14 cellular contexts compared by ENCODE assay signal in genomic region chr12:49043241-49043640, GRCh38. TPM values are rescaled to one million over a fixed set of nuclear protein-coding genes. Genes with fewer than 3 reads are reported as not detected.
DNase-seq lines count a peak whose midpoint lies in the region; ATAC-seq lines count a peak whose summit lies in the region.
"Had no signal": no experiment of that assay in that cellular context is flagged by ENCODE, and none has a peak within 500 bp of the region (broad histone marks: within the 10 kb centered on the region; RNA-seq: fewer than 3 reads in every experiment).

No MANE protein-coding gene starts in this region.

- no peak overlapping the region for H3K9ac ChIP-seq in trophoblast cell (ENCODE audit: low read length)
- H3K9ac ChIP-seq: GM23248 had no signal

- no peak overlapping the region for H3K18ac ChIP-seq in trophoblast cell (ENCODE audit: low read length)

- H3K4me3 ChIP-seq in CD4-positive, alpha-beta memory T cell (ENCODE audit: low read length in 2 of 2) = no peak overlapping the region
- H3K4me3 ChIP-seq in CD8-positive, alpha-beta memory T cell (ENCODE audit: low read length) = no peak overlapping the region
- no peak overlapping the region for H3K4me3 ChIP-seq in trophoblast cell (ENCODE audit: low read depth, low read length)
- H3K4me3 ChIP-seq: GM23248, PC-9 had no signal

- peaks cover 88% of the 10 kb centered on the region for H3K36me3 ChIP-seq in CD4-positive, alpha-beta memory T cell (ENCODE audit: insufficient read depth, low read length)
- H3K36me3 ChIP-seq in CD8-positive, alpha-beta memory T cell (ENCODE audit: insufficient read depth, low read length) = peaks cover 76% of the 10 kb centered on the region
- peaks cover 90 to 94% of the 10 kb centered on the region in 2 experiments for H3K36me3 ChIP-seq in trophoblast cell (ENCODE audit: control insufficient read depth in 1 of 2, insufficient read depth in 2 of 2, low read length in 2 of 2)

- DNase-seq in CD4-positive, alpha-beta memory T cell = no peak
- DNase-seq in CD8-positive, alpha-beta memory T cell = no peak
- DNase-seq in effector memory CD8-positive, alpha-beta T cell = no peak
- DNase-seq in naive thymus-derived CD8-positive, alpha-beta T cell = no peak
- no peak for DNase-seq in activated CD4-positive, alpha-beta T cell treated with anti-CD3 and anti-CD28 coated beads, Interleukin-2, amount 10 ng/mL, durations not matched to agents 7 days and 5 days
- no peak for DNase-seq in trophoblast cell
- DNase-seq in NCI-H187 (lab: John Stamatoyannopoulos, UW) = no peak
- DNase-seq: NCI-H1105, NCI-H446 treated with DMSO at 0.1 percent for 48 hours, SHP77 treated with DMSO at 0.1 percent for 48 hours had no signal

- H2AFZ ChIP-seq in trophoblast cell (ENCODE audit: insufficient read depth, low read length, poor library complexity) = no peak overlapping the region
- H2AFZ ChIP-seq: GM23248, PC-9 had no signal

- no peaks in the 10 kb centered on the region for H3K27me3 Mint-ChIP-seq in CD4-positive, alpha-beta memory T cell
- no peaks in the 10 kb centered on the region for H3K27me3 Mint-ChIP-seq in CD8-positive, alpha-beta memory T cell
- no peaks in the 10 kb centered on the region for H3K27me3 Mint-ChIP-seq in effector memory CD8-positive, alpha-beta T cell
- H3K27me3 Mint-ChIP-seq in naive thymus-derived CD8-positive, alpha-beta T cell = no peaks in the 10 kb centered on the region
- H3K27me3 Mint-ChIP-seq in activated CD4-positive, alpha-beta T cell treated with anti-CD3 and anti-CD28 coated beads, Interleukin-2, amount 10 ng/mL, durations not matched to agents 7 days and 5 days = no peaks in the 10 kb centered on the region

- no CpG with 5 or more reads among the region's 4 CpGs for WGBS in trophoblast cell (ENCODE audit: extremely low coverage, insufficient coverage, insufficient read length)

- H2BK120ac ChIP-seq in trophoblast cell (ENCODE audit: insufficient read depth, low read length, poor library complexity) = no peak overlapping the region

- no peak for ATAC-seq in effector memory CD8-positive, alpha-beta T cell (replicated peaks)
- ATAC-seq in naive thymus-derived CD8-positive, alpha-beta T cell = no peak

- POLR2A ChIA-PET in CD4-positive, alpha-beta memory T cell (lab: Charles Lee; ENCODE audit: partially characterized antibody) = interaction anchor here (0.7 to 1.4 kb wide), 4 partner anchors 11 to 47 kb away, joined by 3 read pairs; no protein-coding TSS in a partner anchor
- POLR2A ChIA-PET in CD8-positive, alpha-beta memory T cell (lab: Charles Lee) = no interaction called here
- POLR2A ChIA-PET in naive thymus-derived CD8-positive, alpha-beta T cell (lab: Charles Lee) = interaction anchor here (1.4 kb wide), 1 partner anchor 14 kb away, joined by 6 read pairs; no protein-coding TSS in a partner anchor
- POLR2A ChIA-PET in activated CD4-positive, alpha-beta T cell treated with anti-CD3 and anti-CD28 coated beads, Interleukin-2, amount 10 ng/mL, durations not matched to agents 7 days and 5 days (lab: Charles Lee) = interaction anchor here (0.6 kb wide), 1 partner anchor 126 kb away, joined by 3 read pairs; no protein-coding TSS in a partner anchor

- no peak overlapping the region for H3K27ac ChIP-seq in CD4-positive, alpha-beta memory T cell (ENCODE audit: low read depth, low read length)
- H3K27ac ChIP-seq in CD8-positive, alpha-beta memory T cell (ENCODE audit: low read depth, low read length) = no peak overlapping the region
- no peak overlapping the region for H3K27ac ChIP-seq in trophoblast cell (ENCODE audit: low read depth, low read length)
- H3K27ac ChIP-seq: GM23248, PC-9 had no signal

- CTCF ChIA-PET in CD4-positive, alpha-beta memory T cell (lab: Charles Lee; ENCODE audit: partially characterized antibody) = interaction anchor here (0.6 to 3.0 kb wide), 29 partner anchors 9 to 288 kb away, joined by 3 to 17 read pairs (median 4); partner anchors contain the start of genes DDN and WNT1
- CTCF ChIA-PET in CD8-positive, alpha-beta memory T cell (lab: Charles Lee) = interaction anchor here (0.7 to 3.0 kb wide), 20 partner anchors 10 to 190 kb away, joined by 3 to 18 read pairs (median 3); partner anchors contain the start of genes ARF3, DDN, FKBP11 and RHEBL1
- CTCF ChIA-PET in activated CD4-positive, alpha-beta T cell treated with anti-CD3 and anti-CD28 coated beads, Interleukin-2, amount 10 ng/mL, durations not matched to agents 7 days and 5 days (lab: Charles Lee) = interaction anchor here (0.9 to 2.9 kb wide), 17 partner anchors 10 to 155 kb away, joined by 3 to 15 read pairs (median 4); partner anchors contain the start of genes PRKAG1, RHEBL1 and WNT1

- H4K12ac ChIP-seq in trophoblast cell (ENCODE audit: low read depth, low read length) = no peak overlapping the region

- H3K27ac Mint-ChIP-seq in CD4-positive, alpha-beta memory T cell = peak overlapping the region; percentile 24 to 85 (median 74)
- H3K27ac Mint-ChIP-seq in CD8-positive, alpha-beta memory T cell = peak overlapping the region in 7 of 8 donors; percentile 62 to 97 (median 94)
- H3K27ac Mint-ChIP-seq in effector memory CD8-positive, alpha-beta T cell = peak overlapping the region; percentile 92 to 94
- peak overlapping the region in 7 of 10 donors; percentile 24 to 92 (median 86) for H3K27ac Mint-ChIP-seq in naive thymus-derived CD8-positive, alpha-beta T cell
- H3K27ac Mint-ChIP-seq in activated CD4-positive, alpha-beta T cell treated with anti-CD3 and anti-CD28 coated beads, Interleukin-2, amount 10 ng/mL, durations not matched to agents 7 days and 5 days = no peak overlapping the region

- peaks cover 3 to 10% (median 4%) of the 10 kb centered on the region in 4 donors for H3K4me1 Mint-ChIP-seq in CD4-positive, alpha-beta memory T cell
- peaks cover 8 to 16% (median 12%) of the 10 kb centered on the region in 3 donors for H3K4me1 Mint-ChIP-seq in CD8-positive, alpha-beta memory T cell
- peaks cover 13 to 18% of the 10 kb centered on the region in 2 donors for H3K4me1 Mint-ChIP-seq in effector memory CD8-positive, alpha-beta T cell (ENCODE audit: low read depth in 2 of 2)
- peaks cover 3 to 13% (median 7%) of the 10 kb centered on the region in 4 donors for H3K4me1 Mint-ChIP-seq in naive thymus-derived CD8-positive, alpha-beta T cell
- H3K4me1 Mint-ChIP-seq in activated CD4-positive, alpha-beta T cell treated with anti-CD3 and anti-CD28 coated beads, Interleukin-2, amount 10 ng/mL, durations not matched to agents 7 days and 5 days = peaks cover 3% of the 10 kb centered on the region

- H3K9me3 Mint-ChIP-seq in CD4-positive, alpha-beta memory T cell = no peaks in the 10 kb centered on the region
- H3K9me3 Mint-ChIP-seq in CD8-positive, alpha-beta memory T cell = no peaks in the 10 kb centered on the region
- no peaks in the 10 kb centered on the region for H3K9me3 Mint-ChIP-seq in effector memory CD8-positive, alpha-beta T cell
- no peaks in the 10 kb centered on the region for H3K9me3 Mint-ChIP-seq in naive thymus-derived CD8-positive, alpha-beta T cell
- no peaks in the 10 kb centered on the region for H3K9me3 Mint-ChIP-seq in activated CD4-positive, alpha-beta T cell treated with anti-CD3 and anti-CD28 coated beads, Interleukin-2, amount 10 ng/mL, durations not matched to agents 7 days and 5 days

- H3K9me3 ChIP-seq in CD4-positive, alpha-beta memory T cell (ENCODE audit: control insufficient read depth in 1 of 2, low read length in 2 of 2) = no peaks in the 10 kb centered on the region
- H3K9me3 ChIP-seq in CD8-positive, alpha-beta memory T cell (ENCODE audit: low read length) = no peaks in the 10 kb centered on the region
- no peaks in the 10 kb centered on the region for H3K9me3 ChIP-seq in trophoblast cell (ENCODE audit: insufficient read depth, low read depth, low read length)

- intact Hi-C loops in CD4-positive, alpha-beta memory T cell (cut with micrococcal nuclease) = no loop called here

- no peak overlapping the region for H3K4ac ChIP-seq in trophoblast cell (ENCODE audit: low read depth, low read length)

- H2AK5ac ChIP-seq in trophoblast cell (ENCODE audit: low read length) = no peak overlapping the region

- no peak overlapping the region for H4K91ac ChIP-seq in trophoblast cell (ENCODE audit: low read depth, low read length)

- no peaks in the 10 kb centered on the region for H3K79me1 ChIP-seq in trophoblast cell (ENCODE audit: low read length)

- H3K36me3 Mint-ChIP-seq in CD4-positive, alpha-beta memory T cell = peaks cover 43 to 86% of the 10 kb centered on the region in 2 donors
- H3K36me3 Mint-ChIP-seq in CD8-positive, alpha-beta memory T cell = peaks cover 13 to 96% (median 20%) of the 10 kb centered on the region in 3 donors
- peaks cover 90% of the 10 kb centered on the region for H3K36me3 Mint-ChIP-seq in effector memory CD8-positive, alpha-beta T cell (ENCODE audit: insufficient read depth)
- peaks cover 0 to 97% (median 13%) of the 10 kb centered on the region in 3 donors for H3K36me3 Mint-ChIP-seq in naive thymus-derived CD8-positive, alpha-beta T cell
- peaks cover 72% of the 10 kb centered on the region for H3K36me3 Mint-ChIP-seq in activated CD4-positive, alpha-beta T cell treated with anti-CD3 and anti-CD28 coated beads, Interleukin-2, amount 10 ng/mL, durations not matched to agents 7 days and 5 days (ENCODE audit: low read depth)

- no peak overlapping the region for H2BK5ac ChIP-seq in trophoblast cell (ENCODE audit: low read depth, low read length, poor library complexity)

- no peak overlapping the region for H3K14ac ChIP-seq in trophoblast cell (ENCODE audit: low read length)

- H3K79me2 ChIP-seq in trophoblast cell (ENCODE audit: control insufficient read depth, insufficient read depth, low read length, poor library complexity) = no peaks in the 10 kb centered on the region

- no peak overlapping the region for H3K4me2 ChIP-seq in trophoblast cell (ENCODE audit: low read length)
- H3K4me2 ChIP-seq: PC-9 had no signal

- H3K23ac ChIP-seq in trophoblast cell (ENCODE audit: low read length) = no peak overlapping the region

- no peaks in the 10 kb centered on the region for H3K27me3 ChIP-seq in CD4-positive, alpha-beta memory T cell (ENCODE audit: insufficient read depth, low read length)
- no peaks in the 10 kb centered on the region for H3K27me3 ChIP-seq in CD8-positive, alpha-beta memory T cell (ENCODE audit: insufficient read depth, low read length, poor library complexity, severe bottlenecking)
- no peaks in the 10 kb centered on the region for H3K27me3 ChIP-seq in trophoblast cell (ENCODE audit: insufficient read depth, low read length)

- H3K4me3 Mint-ChIP-seq in CD4-positive, alpha-beta memory T cell = no peak overlapping the region
- no peak overlapping the region for H3K4me3 Mint-ChIP-seq in CD8-positive, alpha-beta memory T cell
- H3K4me3 Mint-ChIP-seq in effector memory CD8-positive, alpha-beta T cell = peak overlapping the region in 1 of 2 donors; percentile 22
- H3K4me3 Mint-ChIP-seq in naive thymus-derived CD8-positive, alpha-beta T cell = no peak overlapping the region
- no peak overlapping the region for H3K4me3 Mint-ChIP-seq in activated CD4-positive, alpha-beta T cell treated with anti-CD3 and anti-CD28 coated beads, Interleukin-2, amount 10 ng/mL, durations not matched to agents 7 days and 5 days

- no peaks in the 10 kb centered on the region for H3K4me1 ChIP-seq in CD4-positive, alpha-beta memory T cell (ENCODE audit: insufficient read depth, low read length)
- H3K4me1 ChIP-seq in CD8-positive, alpha-beta memory T cell (ENCODE audit: insufficient read depth, low read length) = no peaks in the 10 kb centered on the region
- H3K4me1 ChIP-seq in trophoblast cell (ENCODE audit: control insufficient read depth in 1 of 2, insufficient read depth in 2 of 2, low read length in 2 of 2) = no peaks in the 10 kb centered on the region

- H4K8ac ChIP-seq in trophoblast cell (ENCODE audit: low read depth, low read length) = no peak overlapping the region

- no peak overlapping the region for H2BK12ac ChIP-seq in trophoblast cell (ENCODE audit: low read length)

RNA-seq across cellular contexts. Expression of gene KMT2D, which starts 17.4 kb away (rescaled TPM):
- 100 to 1,000 TPM; 133 to 159 TPM for total RNA-seq in CD4-positive, alpha-beta memory T cell
- polyA plus RNA-seq in CD4-positive, alpha-beta memory T cell = 10 to 100 TPM in 1 of 2 donors, under 1 TPM in 1; 0.16 to 26.7 TPM
- total RNA-seq in CD8-positive, alpha-beta memory T cell = 10 to 100 TPM; 79.4 to 79.7 TPM
- 22.8 TPM for polyA plus RNA-seq in CD8-positive, alpha-beta memory T cell
- total RNA-seq in naive thymus-derived CD8-positive, alpha-beta T cell = 100 to 1,000 TPM; 130 to 134 TPM
- 10 to 100 TPM in 2 of 3 donors, 1 to 10 TPM in 1; 1.5 to 28.5 (median 10.5) TPM for polyA plus RNA-seq in naive thymus-derived CD8-positive, alpha-beta T cell
- 100 to 1,000 TPM in 1 of 2 experiments, 10 to 100 TPM in 1; 97.9 to 116 TPM for total RNA-seq in activated CD4-positive, alpha-beta T cell treated with anti-CD3 and anti-CD28 coated beads, Interleukin-2, amount 10 ng/mL, durations not matched to agents 7 days and 5 days
- 21.1 and 21.8 TPM in 2 replicates for polyA plus RNA-seq in trophoblast cell (2013)

RNA-seq across cellular contexts. Expression of gene PRKAG1, which starts 24.7 kb away (rescaled TPM):
- 10 to 100 TPM; 48.9 to 53.7 TPM for total RNA-seq in CD4-positive, alpha-beta memory T cell
- polyA plus RNA-seq in CD4-positive, alpha-beta memory T cell = 10 to 100 TPM; 47.8 to 50.3 TPM
- total RNA-seq in CD8-positive, alpha-beta memory T cell = 10 to 100 TPM; 73.3 to 78.3 TPM
- 45.9 TPM for polyA plus RNA-seq in CD8-positive, alpha-beta memory T cell
- 10 to 100 TPM; 47.5 to 49.5 TPM for total RNA-seq in naive thymus-derived CD8-positive, alpha-beta T cell
- 10 to 100 TPM; 29.2 to 39.5 (median 33.0) TPM for polyA plus RNA-seq in naive thymus-derived CD8-positive, alpha-beta T cell
- 10 to 100 TPM; 62.5 to 65.5 TPM for total RNA-seq in activated CD4-positive, alpha-beta T cell treated with anti-CD3 and anti-CD28 coated beads, Interleukin-2, amount 10 ng/mL, durations not matched to agents 7 days and 5 days
- 44.8 and 45.0 TPM in 2 replicates for polyA plus RNA-seq in trophoblast cell (2013)

RNA-seq across cellular contexts. Expression of gene RHEBL1, which starts 26.5 kb away (rescaled TPM):
- total RNA-seq in CD4-positive, alpha-beta memory T cell = 1 to 10 TPM; 2.7 to 2.9 TPM
- polyA plus RNA-seq in CD4-positive, alpha-beta memory T cell = 10 to 100 TPM in 1 of 2 donors, 1 to 10 TPM in 1; 9.2 to 10.5 TPM
- 10 to 100 TPM; 10.1 to 10.2 TPM for total RNA-seq in CD8-positive, alpha-beta memory T cell
- polyA plus RNA-seq in CD8-positive, alpha-beta memory T cell = 8.0 TPM
- total RNA-seq in naive thymus-derived CD8-positive, alpha-beta T cell = 1 to 10 TPM; 3.6 to 4.3 TPM
- polyA plus RNA-seq in naive thymus-derived CD8-positive, alpha-beta T cell = 1 to 10 TPM; 3.0 to 3.6 (median 3.4) TPM
- total RNA-seq in activated CD4-positive, alpha-beta T cell treated with anti-CD3 and anti-CD28 coated beads, Interleukin-2, amount 10 ng/mL, durations not matched to agents 7 days and 5 days = 1 to 10 TPM; 4.6 to 6.4 TPM
- polyA plus RNA-seq in trophoblast cell (2013) = 0.89 and 1.0 TPM in 2 replicates

RNA-seq across cellular contexts. Expression of gene DDN, which starts 44.1 kb away (rescaled TPM):
- total RNA-seq in CD4-positive, alpha-beta memory T cell = not detected
- polyA plus RNA-seq in CD4-positive, alpha-beta memory T cell = not detected
- under 1 TPM; 0.33 to 0.39 TPM for total RNA-seq in CD8-positive, alpha-beta memory T cell
- polyA plus RNA-seq in CD8-positive, alpha-beta memory T cell = not detected
- under 1 TPM; 0.14 to 0.18 TPM for total RNA-seq in naive thymus-derived CD8-positive, alpha-beta T cell
- not detected for polyA plus RNA-seq in naive thymus-derived CD8-positive, alpha-beta T cell
- under 1 TPM; 0.10 to 0.17 TPM for total RNA-seq in activated CD4-positive, alpha-beta T cell treated with anti-CD3 and anti-CD28 coated beads, Interleukin-2, amount 10 ng/mL, durations not matched to agents 7 days and 5 days
- 0.12 and 0.18 TPM in 2 replicates for polyA plus RNA-seq in trophoblast cell (2013)
- total RNA-seq: GM23248 had no signal
- polyA plus RNA-seq: GM23248 had no signal

RNA-seq across cellular contexts. Expression of gene DHH, which starts 51.4 kb away (rescaled TPM):
- total RNA-seq in CD4-positive, alpha-beta memory T cell = under 1 TPM; 0.35 to 0.44 TPM
- not detected for polyA plus RNA-seq in CD4-positive, alpha-beta memory T cell
- total RNA-seq in CD8-positive, alpha-beta memory T cell = under 1 TPM in 1 of 2 experiments, not detected in 1; 0.04 TPM
- not detected for polyA plus RNA-seq in CD8-positive, alpha-beta memory T cell
- total RNA-seq in naive thymus-derived CD8-positive, alpha-beta T cell = under 1 TPM; 0.27 to 0.47 TPM
- polyA plus RNA-seq in naive thymus-derived CD8-positive, alpha-beta T cell = not detected
- total RNA-seq in activated CD4-positive, alpha-beta T cell treated with anti-CD3 and anti-CD28 coated beads, Interleukin-2, amount 10 ng/mL, durations not matched to agents 7 days and 5 days = under 1 TPM in 1 of 2 experiments, not detected in 1; 0.12 TPM
- 0.11 and 0.12 TPM in 2 replicates for polyA plus RNA-seq in trophoblast cell (2013)
- total RNA-seq: GM23248, H7, MCF 10A had no signal
- polyA plus RNA-seq: GM23248 had no signal
